ENCODE assay signal across 9 cellular contexts in the genomic region with DNA sequence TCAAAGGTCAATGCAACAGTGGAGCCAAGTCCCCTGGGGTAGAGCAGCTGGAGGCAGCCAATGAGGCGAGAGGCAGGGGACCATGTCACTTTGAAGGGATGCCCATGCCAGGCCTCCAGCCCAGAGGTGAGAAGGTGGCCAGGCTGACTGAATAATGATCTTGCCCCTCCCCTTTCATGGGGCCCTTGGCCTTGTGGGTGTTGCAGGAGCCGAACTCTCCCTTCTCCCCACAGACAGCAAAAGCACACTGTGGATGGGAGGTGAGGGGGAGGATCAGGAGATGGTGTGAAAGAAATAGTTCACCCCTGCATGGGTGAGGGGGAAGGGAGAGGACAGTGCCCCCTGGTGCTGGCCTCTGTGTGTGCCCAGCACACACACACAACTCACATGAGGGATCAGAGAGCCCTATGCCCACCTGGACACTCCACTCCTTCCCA. TPM values are rescaled to one million over a fixed set of nuclear protein-coding genes. Genes with fewer than 3 reads are reported as not detected.
DNase-seq lines count a peak whose midpoint lies in the region; ATAC-seq, FAIRE-seq and TF ChIP-seq lines count a peak whose summit lies in the region.
"Had no signal": no experiment of that assay in that cellular context is flagged by ENCODE, and none has a peak within 500 bp of the region (broad histone marks: within the 10 kb centered on the region; RNA-seq: fewer than 3 reads in every experiment).

No MANE protein-coding gene starts in this region.

- peak overlapping the region; percentile 69 for H3K4me3 Mint-ChIP-seq in activated T-helper 1 cell treated with anti-CD3 and anti-CD28 coated beads, Interleukin-12 subunit alpha, Interleukin-12 subunit beta, Interleukin-2, Interleukin-4 antibody, amounts not matched to agents 30 ng/mL and 10 ng/mL and 1 ng/mL, durations not matched to agents 14 hours and 24 hours and 36 hours

- H3K9me3 Mint-ChIP-seq in activated T-helper 1 cell treated with anti-CD3 and anti-CD28 coated beads, Interleukin-12 subunit alpha, Interleukin-12 subunit beta, Interleukin-2, Interleukin-4 antibody, amounts not matched to agents 30 ng/mL and 10 ng/mL and 1 ng/mL, durations not matched to agents 14 hours and 24 hours and 36 hours, result no peaks in the 10 kb centered on the region

- TF ChIP-seq POLR2A in GM12891 (IDR thresholded peaks at IDR 0.05; ENCODE audit: low read depth, low read length), result no peak

- peak; percentile 49 for ATAC-seq in left colon
- no peak for ATAC-seq in GM21390 (IDR thresholded peaks at IDR 0.05; ENCODE audit: unreplicated experiment)

- H3K9me3 ChIP-seq in BE2C, result no peaks in the 10 kb centered on the region

- no peak for FAIRE-seq in GM12891 (lab: Jason Lieb, UNC)

- H3K27me3 ChIP-seq in BE2C (no peaks in the 10 kb centered on the region), H7 (ENCODE audit: control insufficient read depth, insufficient read depth, low read length) (peaks cover 27% of the 10 kb centered on the region)

- TF ChIP-seq CTCF in BE2C (IDR thresholded peaks at IDR 0.05; ENCODE audit: low read depth, low read length), result peak; percentile 51

- H3K4me1 Mint-ChIP-seq in activated T-helper 1 cell treated with anti-CD3 and anti-CD28 coated beads, Interleukin-12 subunit alpha, Interleukin-12 subunit beta, Interleukin-2, Interleukin-4 antibody, amounts not matched to agents 30 ng/mL and 10 ng/mL and 1 ng/mL, durations not matched to agents 14 hours and 24 hours and 36 hours (ENCODE audit: low read depth), result peaks cover 97% of the 10 kb centered on the region

- H3K36me3 ChIP-seq in BE2C, result no peaks in the 10 kb centered on the region
- no peaks in the 10 kb centered on the region for H3K36me3 ChIP-seq in H7 (replicated peaks; ENCODE audit: control insufficient read depth, insufficient read depth, low read length)

- H3K4me1 ChIP-seq in BE2C, result peaks cover 5% of the 10 kb centered on the region; the same call in 1 of the 2 replicates

- H3K36me3 Mint-ChIP-seq in activated T-helper 1 cell treated with anti-CD3 and anti-CD28 coated beads, Interleukin-12 subunit alpha, Interleukin-12 subunit beta, Interleukin-2, Interleukin-4 antibody, amounts not matched to agents 30 ng/mL and 10 ng/mL and 1 ng/mL, durations not matched to agents 14 hours and 24 hours and 36 hours (ENCODE audit: low read depth), result no peaks in the 10 kb centered on the region

- no peaks in the 10 kb centered on the region for H3K27me3 Mint-ChIP-seq in activated T-helper 1 cell treated with anti-CD3 and anti-CD28 coated beads, Interleukin-12 subunit alpha, Interleukin-12 subunit beta, Interleukin-2, Interleukin-4 antibody, amounts not matched to agents 30 ng/mL and 10 ng/mL and 1 ng/mL, durations not matched to agents 14 hours and 24 hours and 36 hours (ENCODE audit: insufficient read depth)

- peak overlapping the region; percentile 95 for H3K27ac Mint-ChIP-seq in activated T-helper 1 cell treated with anti-CD3 and anti-CD28 coated beads, Interleukin-12 subunit alpha, Interleukin-12 subunit beta, Interleukin-2, Interleukin-4 antibody, amounts not matched to agents 30 ng/mL and 10 ng/mL and 1 ng/mL, durations not matched to agents 14 hours and 24 hours and 36 hours

- H3K4me3 ChIP-seq in BE2C (ENCODE audit: low read depth, low read length) (no peak overlapping the region), H7 (ENCODE audit: insufficient read depth, low read depth, low read length) (no peak overlapping the region)

- DNase-seq in BE2C (no peak), H7 (peak; percentile 74), left colon (no peak), COR-L47 (lab: John Stamatoyannopoulos, UW) (no peak), GM12891 (ENCODE audit: insufficient read length, low spot score) (no peak), pons (ENCODE audit: low spot score) (no peak)
- DNase-seq in activated T-helper 1 cell treated with anti-CD3 and anti-CD28 coated beads, Interleukin-12 subunit alpha, Interleukin-12 subunit beta, Interleukin-2, Interleukin-4 antibody, amounts not matched to agents 30 ng/mL and 10 ng/mL and 1 ng/mL, durations not matched to agents 14 hours and 24 hours and 36 hours (ENCODE audit: low spot score), result no peak

- intact Hi-C loops in activated T-helper 1 cell treated with anti-CD3 and anti-CD28 coated beads, Interleukin-12 subunit alpha, Interleukin-12 subunit beta, Interleukin-2, Interleukin-4 antibody, amounts not matched to agents 30 ng/mL and 10 ng/mL and 1 ng/mL, durations not matched to agents 14 hours and 24 hours and 36 hours (cut with micrococcal nuclease), result loop anchor here (5.0 kb wide), 1 partner anchor 55 kb away; no protein-coding TSS in a partner anchor
- intact Hi-C loops in left colon (cut with DNase I, micrococcal nuclease), result no loop called here

TF ChIP-seq in GM12891, 5 proteins besides CTCF, POLR2A, EP300 and RAD21:
- TF ChIP-seq POU2F2 (IDR thresholded peaks at IDR 0.05; ENCODE audit: low read depth, low read length) (no peak), TAF1 (IDR thresholded peaks at IDR 0.05; ENCODE audit: low read depth, low read length) (no peak), SPI1 (IDR thresholded peaks at IDR 0.05; ENCODE audit: low read depth, low read length) (no peak), POLR2AphosphoS5 (IDR thresholded peaks at IDR 0.05; ENCODE audit: low read depth, low read length) (no peak), PAX5 (IDR thresholded peaks at IDR 0.05; ENCODE audit: insufficient read depth, low read length, severe bottlenecking) (no peak)

RNA-seq across cellular contexts. Expression of a gene that starts 15.8 kb away (rescaled TPM):
- not detected for polyA plus RNA-seq in BE2C (2012; ENCODE audit: insufficient read depth, insufficient read length, low read depth)
- total RNA-seq in H7 (2014; rRNA removed; shearing (Covaris generic)), result not detected in 2 replicates
- total RNA-seq in activated T-helper 1 cell treated with anti-CD3 and anti-CD28 coated beads, Interleukin-12 subunit alpha, Interleukin-12 subunit beta, Interleukin-2, Interleukin-4 antibody, amounts not matched to agents 30 ng/mL and 10 ng/mL and 1 ng/mL, durations not matched to agents 14 hours and 24 hours and 36 hours, result 89.8 and 90.8 TPM in 2 replicates
- total RNA-seq in left colon, result under 1 TPM; 0.34 to 0.56 TPM
- polyA plus RNA-seq in GM12891 (2012; ENCODE audit: low read depth, missing spikeins), result 0.04 TPM
- total RNA-seq: HT1080 had no signal

RNA-seq across cellular contexts. Expression of a gene that starts 23.3 kb away (rescaled TPM):
- 31.1 TPM for polyA plus RNA-seq in BE2C (2012; ENCODE audit: insufficient read depth, insufficient read length, low read depth)
- total RNA-seq in H7 (2014; rRNA removed; shearing (Covaris generic)), result 13.9 and 16.3 TPM in 2 replicates
- 11.6 and 12.4 TPM in 2 replicates for total RNA-seq in activated T-helper 1 cell treated with anti-CD3 and anti-CD28 coated beads, Interleukin-12 subunit alpha, Interleukin-12 subunit beta, Interleukin-2, Interleukin-4 antibody, amounts not matched to agents 30 ng/mL and 10 ng/mL and 1 ng/mL, durations not matched to agents 14 hours and 24 hours and 36 hours
- 1 to 10 TPM; 1.5 to 3.8 TPM for total RNA-seq in left colon
- polyA plus RNA-seq in GM12891 (2012; ENCODE audit: low read depth, missing spikeins), result 0.73 TPM

Comparison
In these comparisons a context has a peak if more than half of its experiments do, and no peak if none do; other contexts are left out.
1. RNA of a gene that starts 15.8 kb away (total RNA-seq): 89.8 to 90.8 TPM in activated T-helper 1 cell treated with anti-CD3 and anti-CD28 coated beads, Interleukin-12 subunit alpha, Interleukin-12 subunit beta, Interleukin-2, Interleukin-4 antibody, amounts not matched to agents 30 ng/mL and 10 ng/mL and 1 ng/mL, durations not matched to agents 14 hours and 24 hours and 36 hours; 0.34 to 0.56 TPM in left colon and not detected in H7; every median in the first group is over 10 times any median in the second.